In genomic region chr11:116504541-116505149, GRCh38 we compare ENCODE assay signal across 2 cellular contexts.
TF ChIP-seq lines count a peak whose summit lies in the region.

No MANE protein-coding gene starts in this region.

TF ChIP-seq in SK-N-SH, 30 proteins besides CTCF, POLR2A, EP300 and RAD21 (continued from another document):
- TF ChIP-seq FOXJ3 (CRISPR knock-in tag; IDR thresholded peaks at IDR 0.05) (no peak), JUND (IDR thresholded peaks at IDR 0.05) (no peak), MXI1 (IDR thresholded peaks at IDR 0.05; ENCODE audit: low read depth, low read length) (no peak), TEAD4 (IDR thresholded peaks at IDR 0.05; ENCODE audit: borderline replicate concordance, insufficient read depth) (no peak), MEF2A (IDR thresholded peaks at IDR 0.05; ENCODE audit: borderline replicate concordance, low read depth) (no peak), FOSL2 (IDR thresholded peaks at IDR 0.05; ENCODE audit: borderline replicate concordance, low read depth) (no peak), TCF12 (IDR thresholded peaks at IDR 0.05) (no peak), GATA2 (CRISPR knock-in tag; IDR thresholded peaks at IDR 0.05) (no peak), POLR2AphosphoS5 (IDR thresholded peaks at IDR 0.05; ENCODE audit: low read depth, low read length) (no peak)
- TF ChIP-seq, protein P1, sequence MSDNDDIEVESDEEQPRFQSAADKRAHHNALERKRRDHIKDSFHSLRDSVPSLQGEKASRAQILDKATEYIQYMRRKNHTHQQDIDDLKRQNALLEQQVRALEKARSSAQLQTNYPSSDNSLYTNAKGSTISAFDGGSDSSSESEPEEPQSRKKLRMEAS (IDR thresholded peaks at IDR 0.05; ENCODE audit: low read depth) = no peak

TF ChIP-seq in SK-N-SH treated with all-trans-retinoic acid at 6 μM for 48 hours, 23 proteins besides CTCF, POLR2A, EP300 and RAD21 (continued from another document):
- TF ChIP-seq CSRNP3 (CRISPR knock-in tag; IDR thresholded peaks at IDR 0.05) = no peak
- TF ChIP-seq ZFP3 (CRISPR knock-in tag; IDR thresholded peaks at IDR 0.05) = no peak
- TF ChIP-seq BACH2 (CRISPR knock-in tag; IDR thresholded peaks at IDR 0.05; ENCODE audit: borderline replicate concordance) = no peak
- TF ChIP-seq, protein P2, sequence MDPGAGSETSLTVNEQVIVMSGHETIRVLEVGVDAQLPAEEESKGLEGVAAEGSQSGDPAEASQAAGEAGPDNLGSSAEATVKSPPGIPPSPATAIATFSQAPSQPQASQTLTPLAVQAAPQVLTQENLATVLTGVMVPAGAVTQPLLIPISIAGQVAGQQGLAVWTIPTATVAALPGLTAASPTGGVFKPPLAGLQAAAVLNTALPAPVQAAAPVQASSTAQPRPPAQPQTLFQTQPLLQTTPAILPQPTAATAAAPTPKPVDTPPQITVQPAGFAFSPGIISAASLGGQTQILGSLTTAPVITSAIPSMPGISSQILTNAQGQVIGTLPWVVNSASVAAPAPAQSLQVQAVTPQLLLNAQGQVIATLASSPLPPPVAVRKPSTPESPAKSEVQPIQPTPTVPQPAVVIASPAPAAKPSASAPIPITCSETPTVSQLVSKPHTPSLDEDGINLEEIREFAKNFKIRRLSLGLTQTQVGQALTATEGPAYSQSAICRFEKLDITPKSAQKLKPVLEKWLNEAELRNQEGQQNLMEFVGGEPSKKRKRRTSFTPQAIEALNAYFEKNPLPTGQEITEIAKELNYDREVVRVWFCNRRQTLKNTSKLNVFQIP (CRISPR knock-in tag; IDR thresholded peaks at IDR 0.05; ENCODE audit: borderline replicate concordance, low read depth) = no peak
- no peak for TF ChIP-seq ZNF8 (CRISPR knock-in tag; IDR thresholded peaks at IDR 0.05)
